22 cellular contexts compared by ENCODE assay signal in the genomic region with DNA sequence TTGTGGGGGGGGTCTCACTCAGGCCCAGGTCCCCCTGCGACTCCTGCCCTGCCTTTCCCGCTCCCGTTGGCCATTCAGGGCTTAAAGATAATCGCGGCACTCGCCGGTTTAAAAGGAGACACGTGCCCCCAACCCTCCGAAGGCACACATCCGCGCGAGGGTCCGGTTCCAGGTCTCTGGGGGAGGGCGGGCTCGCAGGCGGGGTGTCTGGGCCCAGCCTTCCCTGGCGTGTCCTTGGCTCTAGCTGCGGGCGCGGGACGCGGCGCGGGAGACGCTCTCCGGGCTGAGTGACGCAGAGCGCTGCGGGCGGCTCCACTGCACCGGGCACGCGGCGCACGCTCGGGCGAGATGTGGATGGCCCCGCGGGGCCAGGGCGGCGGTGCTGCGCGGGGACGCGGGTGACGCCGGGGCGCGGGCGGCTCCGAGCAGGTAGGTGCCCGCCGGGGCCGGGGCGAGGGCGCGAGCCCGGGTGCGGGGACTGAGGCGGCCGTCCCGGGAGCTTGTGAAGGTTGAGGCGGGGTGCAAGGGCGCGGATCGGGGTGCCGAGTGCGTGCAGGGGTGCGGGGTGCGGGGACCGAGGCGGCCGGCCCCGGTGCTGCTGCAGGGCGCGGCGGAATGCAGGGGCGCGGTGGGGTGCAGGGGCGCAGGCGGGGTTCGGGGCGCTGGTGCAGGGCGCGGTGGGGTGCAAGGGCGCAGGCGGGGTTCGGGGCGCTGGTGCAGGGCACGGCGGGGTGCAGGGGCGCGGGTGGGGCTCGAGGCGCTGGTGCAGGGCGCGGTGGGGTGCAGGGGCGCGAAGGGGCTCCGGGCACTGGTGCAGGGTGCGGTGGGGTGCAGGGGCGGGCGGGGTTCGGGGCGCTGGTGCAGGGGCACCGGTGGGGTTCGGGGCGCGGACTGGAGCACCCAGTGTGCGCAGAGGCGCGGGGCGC. TPM values are rescaled to one million over a fixed set of nuclear protein-coding genes. Genes with fewer than 3 reads are reported as not detected.
DNase-seq lines count a peak whose midpoint lies in the region; ATAC-seq and TF ChIP-seq lines count a peak whose summit lies in the region.
"Had no signal": no experiment of that assay in that cellular context is flagged by ENCODE, and none has a peak within 500 bp of the region (broad histone marks: within the 10 kb centered on the region; RNA-seq: fewer than 3 reads in every experiment).

No MANE protein-coding gene starts in this region.

- H3K4me3 Mint-ChIP-seq in CD14-positive monocyte: peak overlapping the region; percentile 59 to 75
- no peak overlapping the region for H3K4me3 Mint-ChIP-seq in osteocyte (ENCODE audit: unreplicated experiment)
- H3K4me3 Mint-ChIP-seq: activated CD4-positive, alpha-beta T cell treated with anti-CD3 and anti-CD28 coated beads, Interleukin-2, amount 10 ng/mL, durations not matched to agents 24 days and 14 days; activated naive CD4-positive, alpha-beta T cell treated with anti-CD3 and anti-CD28 coated beads, Interleukin-2, amount 50 U/mL, for 24 hours; CD4-positive, CD25-positive, alpha-beta regulatory T cell; central memory CD8-positive, alpha-beta T cell had no signal

- H3K27me3 ChIP-seq in HL-60 (ENCODE audit: insufficient read depth, poor library complexity, severe bottlenecking) (no peaks in the 10 kb centered on the region), dorsolateral prefrontal cortex (peaks cover 0 to 35% (median 9%) of the 10 kb centered on the region in 45 donors)

- TF ChIP-seq CTCF in CD14-positive monocyte (IDR thresholded peaks at IDR 0.05) (no peak), HL-60 (IDR thresholded peaks at IDR 0.05; ENCODE audit: insufficient read depth, low read length) (no peak), dorsolateral prefrontal cortex (IDR thresholded peaks at IDR 0.05 in 54 of 56, conservative IDR thresholded peaks at IDR 0.05 in 2 of 56; ENCODE audit: low read depth in 1 of 56, partially characterized antibody in 56 of 56) (no peak), osteocyte (IDR thresholded peaks at IDR 0.05) (no peak), GM13976 (IDR thresholded peaks at IDR 0.05; ENCODE audit: borderline replicate concordance, control extremely low read depth, extremely low read depth, insufficient read depth, missing control alignments) (no peak)

- peak overlapping the region; percentile 39 for H3K4me3 ChIP-seq in HL-60 (replicated peaks; ENCODE audit: insufficient read depth, low read length)
- H3K4me3 ChIP-seq in dorsolateral prefrontal cortex: peak overlapping the region in 57 of 59 donors; percentile 16 to 69 (median 52)

- no peak for ATAC-seq in HG03159 (IDR thresholded peaks at IDR 0.05; ENCODE audit: unreplicated experiment)
- ATAC-seq: T-cell had no signal

- in situ Hi-C loops in GM13976 (cut with MboI; ENCODE audit: low sequenced_read_pairs, unreplicated experiment): loop anchor here (10.0 to 25.0 kb wide), 2 partner anchors 112 to 445 kb away; a partner anchor contains a TSS

- H3K9me3 Mint-ChIP-seq in CD14-positive monocyte (peaks cover 0 to 6% (median 0%) of the 10 kb centered on the region in 7 donors), osteocyte (ENCODE audit: unreplicated experiment) (no peaks in the 10 kb centered on the region)
- H3K9me3 Mint-ChIP-seq: activated CD4-positive, alpha-beta T cell treated with anti-CD3 and anti-CD28 coated beads, Interleukin-2, amount 10 ng/mL, durations not matched to agents 24 days and 14 days; activated naive CD4-positive, alpha-beta T cell treated with anti-CD3 and anti-CD28 coated beads, Interleukin-2, amount 50 U/mL, for 24 hours; central memory CD8-positive, alpha-beta T cell; T-cell had no signal

- H3K27me3 Mint-ChIP-seq in CD14-positive monocyte (ENCODE audit: low read depth in 3 of 3) (peaks cover 35 to 55% (median 41%) of the 10 kb centered on the region in 3 donors), osteocyte (ENCODE audit: unreplicated experiment) (peaks cover 4% of the 10 kb centered on the region)
- H3K27me3 Mint-ChIP-seq: central memory CD8-positive, alpha-beta T cell had no signal

- intact Hi-C loops in CD14-positive monocyte (cut with micrococcal nuclease) (loop anchor here in 1 of 2 donors (5.0 kb wide), 1 partner anchor 1202 kb away; no protein-coding TSS in a partner anchor), dorsolateral prefrontal cortex (cut with DNase I) (loop anchor here in 1 of 2 donors (10.0 kb wide), 1 partner anchor 525 kb away; a partner anchor contains a TSS)

- H3K36me3 Mint-ChIP-seq in CD14-positive monocyte (peaks cover 4 to 6% of the 10 kb centered on the region in 2 donors), osteocyte (ENCODE audit: unreplicated experiment) (no peaks in the 10 kb centered on the region)
- H3K36me3 Mint-ChIP-seq: activated naive CD4-positive, alpha-beta T cell treated with anti-CD3 and anti-CD28 coated beads, Interleukin-2, amount 50 U/mL, for 24 hours; CD4-positive, CD25-positive, alpha-beta regulatory T cell; T-cell had no signal

- peak overlapping the region; percentile 99 for H3K27ac ChIP-seq in HL-60 (replicated peaks)
- peak overlapping the region in 32 of 59 donors; percentile 2 to 81 (median 54) for H3K27ac ChIP-seq in dorsolateral prefrontal cortex
- H3K27ac ChIP-seq: sigmoid colon had no signal

- H3K27ac Mint-ChIP-seq in CD14-positive monocyte (no peak overlapping the region), osteocyte (ENCODE audit: unreplicated experiment) (no peak overlapping the region)
- H3K27ac Mint-ChIP-seq: activated CD4-positive, alpha-beta T cell treated with anti-CD3 and anti-CD28 coated beads, Interleukin-2, amount 10 ng/mL, durations not matched to agents 24 days and 14 days; activated naive CD4-positive, alpha-beta T cell treated with anti-CD3 and anti-CD28 coated beads, Interleukin-2, amount 50 U/mL, for 24 hours; CD4-positive, CD25-positive, alpha-beta regulatory T cell; T-cell had no signal

- H3K4me1 Mint-ChIP-seq in CD14-positive monocyte (peaks cover 47% of the 10 kb centered on the region), osteocyte (ENCODE audit: unreplicated experiment) (no peaks in the 10 kb centered on the region)

- DNase-seq in CD14-positive monocyte (ENCODE audit: low spot score): no peak
- DNase-seq in HL-60 (ENCODE audit: low read depth in 1 of 2, low spot score in 1 of 2): no peak
- peak in 6 of 10 donors; percentile 30 to 73 (median 60) for DNase-seq in dorsolateral prefrontal cortex
- DNase-seq in osteocyte (ENCODE audit: extremely low spot score, unreplicated experiment): peak; percentile 84
- DNase-seq in NCI-H2081 treated with DMSO at 0.1 percent for 48 hours (lab: John Stamatoyannopoulos, UW): no peak
- no peak for DNase-seq in GM13976 (ENCODE audit: low spot score)
- no peak for DNase-seq in amniotic stem cell (lab: John Stamatoyannopoulos, UW)
- DNase-seq: activated CD4-positive, alpha-beta T cell treated with anti-CD3 and anti-CD28 coated beads, Interleukin-2, amount 10 ng/mL, durations not matched to agents 24 days and 14 days; CD4-positive, CD25-positive, alpha-beta regulatory T cell; DMS 273 treated with DMSO at 0.1 percent for 48 hours; effector CD8-positive, alpha-beta T cell; foreskin melanocyte; hippocampal formation; NCI-H1048; NCI-H187 treated with DMSO at 0.1 percent for 48 hours; NCI-H2227 treated with DMSO at 0.1 percent for 48 hours; SHP77 treated with DMSO at 0.1 percent for 48 hours; sigmoid colon; T-cell had no signal

RNA-seq across cellular contexts. Expression of a gene that starts 3.3 kb away (rescaled TPM):
- polyA plus RNA-seq in CD14-positive monocyte: 10 to 100 TPM in 1 of 2 donors, 1 to 10 TPM in 1; 7.6 to 12.2 TPM
- 10 to 100 TPM; 29.8 to 83.7 (median 54.3) TPM for total RNA-seq in dorsolateral prefrontal cortex
- not detected in 2 replicates for total RNA-seq in osteocyte

RNA-seq across cellular contexts. Expression of a gene that starts 10.9 kb away (rescaled TPM):
- 10 to 100 TPM; 14.8 to 17.3 TPM for polyA plus RNA-seq in CD14-positive monocyte
- 10 to 100 TPM; 23.3 to 59.4 (median 39.0) TPM for total RNA-seq in dorsolateral prefrontal cortex
- total RNA-seq in osteocyte: 23.0 and 23.4 TPM in 2 replicates

RNA-seq across cellular contexts. Expression of a gene that starts 50.3 kb away (rescaled TPM):
- polyA plus RNA-seq in CD14-positive monocyte: 100 to 1,000 TPM; 105 to 113 TPM
- 100 to 1,000 TPM; 102 to 205 (median 156) TPM for total RNA-seq in dorsolateral prefrontal cortex
- 138 and 143 TPM in 2 replicates for total RNA-seq in osteocyte

Comparison
In these comparisons a context has a peak if more than half of its experiments do, and no peak if none do; other contexts are left out.
1. DNase-seq: peak in dorsolateral prefrontal cortex (6 of 10) and osteocyte (single experiment); none in CD14-positive monocyte (single experiment), HL-60 (0 of 2), NCI-H2081 treated with DMSO at 0.1 percent for 48 hours (single experiment), GM13976 (single experiment) and amniotic stem cell (single experiment).
2. RNA of a gene that starts 3.3 kb away (total RNA-seq): 29.8 to 83.7 TPM in dorsolateral prefrontal cortex; not detected in osteocyte; every median in the first group is over 10 times any median in the second.